In genomic region chr7:139078399-139078798, GRCh38 we compare ENCODE assay signal across 16 cellular contexts. TPM values are rescaled to one million over a fixed set of nuclear protein-coding genes. Genes with fewer than 3 reads are reported as not detected.
A peak's percentile ranks its signal among the peaks of the same experiment; 100 is the strongest.
DNase-seq lines count a peak whose midpoint lies in the region; ATAC-seq, FAIRE-seq and TF ChIP-seq lines count a peak whose summit lies in the region.
"Had no signal": no experiment of that assay in that cellular context is flagged by ENCODE, and none has a peak within 500 bp of the region (broad histone marks: within the 10 kb centered on the region; RNA-seq: fewer than 3 reads in every experiment).

No MANE protein-coding gene starts in this region.

- ATAC-seq in central memory CD8-positive, alpha-beta T cell (replicated peaks; ENCODE audit: extremely low read depth, poor library complexity, severe bottlenecking), result no peak
- no peak for ATAC-seq in omental fat pad (ENCODE audit: low FRiP score)
- ATAC-seq: left ventricle myocardium superior had no signal

- H3K27ac Mint-ChIP-seq in activated T-cell treated with anti-CD3 and anti-CD28 coated beads, Interleukin-2, amount 50 U/mL, for 24 hours, result peak overlapping the region; percentile 86
- peak overlapping the region; percentile 47 for H3K27ac Mint-ChIP-seq in central memory CD8-positive, alpha-beta T cell (ENCODE audit: low read depth)
- H3K27ac Mint-ChIP-seq in neural crest cell (ENCODE audit: unreplicated experiment) (peak overlapping the region; percentile 64), type B pancreatic cell (no peak overlapping the region)

- H3K36me3 Mint-ChIP-seq in activated T-cell treated with anti-CD3 and anti-CD28 coated beads, Interleukin-2, amount 50 U/mL, for 24 hours (ENCODE audit: low read depth), result peaks cover 97% of the 10 kb centered on the region
- H3K36me3 Mint-ChIP-seq in central memory CD8-positive, alpha-beta T cell (ENCODE audit: insufficient read depth), result peaks cover 92% of the 10 kb centered on the region
- no peaks in the 10 kb centered on the region for H3K36me3 Mint-ChIP-seq in neural crest cell (ENCODE audit: low read depth)
- peaks cover 11% of the 10 kb centered on the region for H3K36me3 Mint-ChIP-seq in type B pancreatic cell

- peaks cover 79% of the 10 kb centered on the region for H3K4me1 Mint-ChIP-seq in activated T-cell treated with anti-CD3 and anti-CD28 coated beads, Interleukin-2, amount 50 U/mL, for 24 hours (ENCODE audit: low read depth)
- peaks cover 55% of the 10 kb centered on the region for H3K4me1 Mint-ChIP-seq in central memory CD8-positive, alpha-beta T cell
- H3K4me1 Mint-ChIP-seq in neural crest cell (peaks cover 16% of the 10 kb centered on the region), type B pancreatic cell (ENCODE audit: unreplicated experiment) (peaks cover 4% of the 10 kb centered on the region)

- no peak for DNase-seq in activated T-cell treated with anti-CD3 and anti-CD28 coated beads, Interleukin-2, amount 50 U/mL, for 24 hours
- no peak for DNase-seq in activated T-cell treated with anti-CD3 and anti-CD28 coated beads for 4 hours
- DNase-seq in RCC 7860 (ENCODE audit: low spot score), result peak; percentile 26
- no peak for DNase-seq in central memory CD8-positive, alpha-beta T cell (ENCODE audit: low spot score in 2 of 2)
- DNase-seq in neural crest cell (ENCODE audit: low read depth, low spot score), result no peak
- no peak for DNase-seq in SK-N-DZ (ENCODE audit: low spot score)
- no peak for DNase-seq in omental fat pad (ENCODE audit: low spot score)
- DNase-seq in type B pancreatic cell (ENCODE audit: extremely low spot score, unreplicated experiment), result no peak
- DNase-seq: ACHN, aorta, DMS 273 treated with DMSO at 0.1 percent for 48 hours, left ventricle myocardium superior, NCI-H2107, NCI-H526 treated with DMSO at 0.1 percent for 48 hours, PC-9, thyroid gland had no signal

- TF ChIP-seq CTCF in neural crest cell (conservative IDR thresholded peaks at IDR 0.05) (no peak), omental fat pad (IDR thresholded peaks at IDR 0.05) (no peak), type B pancreatic cell (conservative IDR thresholded peaks at IDR 0.05) (no peak)

- H3K4me3 Mint-ChIP-seq in activated T-cell treated with anti-CD3 and anti-CD28 coated beads, Interleukin-2, amount 50 U/mL, for 24 hours, result no peak overlapping the region
- H3K4me3 Mint-ChIP-seq in central memory CD8-positive, alpha-beta T cell, result no peak overlapping the region
- H3K4me3 Mint-ChIP-seq in neural crest cell, result no peak overlapping the region
- no peak overlapping the region for H3K4me3 Mint-ChIP-seq in type B pancreatic cell

- no peaks in the 10 kb centered on the region for H3K27me3 Mint-ChIP-seq in activated T-cell treated with anti-CD3 and anti-CD28 coated beads, Interleukin-2, amount 50 U/mL, for 24 hours
- H3K27me3 Mint-ChIP-seq in central memory CD8-positive, alpha-beta T cell, result no peaks in the 10 kb centered on the region
- H3K27me3 Mint-ChIP-seq in neural crest cell (ENCODE audit: low read depth) (no peaks in the 10 kb centered on the region), type B pancreatic cell (no peaks in the 10 kb centered on the region)

- FAIRE-seq in RCC 7860 (lab: Jason Lieb, UNC), result no peak

- H3K9me3 Mint-ChIP-seq in activated T-cell treated with anti-CD3 and anti-CD28 coated beads, Interleukin-2, amount 50 U/mL, for 24 hours, result no peaks in the 10 kb centered on the region
- no peaks in the 10 kb centered on the region for H3K9me3 Mint-ChIP-seq in central memory CD8-positive, alpha-beta T cell
- no peaks in the 10 kb centered on the region for H3K9me3 Mint-ChIP-seq in neural crest cell
- H3K9me3 Mint-ChIP-seq in type B pancreatic cell, result no peaks in the 10 kb centered on the region

RNA-seq across cellular contexts. Expression of gene ZC3HAV1, which starts 31.1 kb away (rescaled TPM):
- total RNA-seq in neural crest cell (19.6 and 20.5 TPM in 2 replicates), omental fat pad (10 to 100 TPM; 31.3 to 58.8 (median 50.8) TPM), type B pancreatic cell (ENCODE audit: low replicate concordance) (20.7 and 30.5 TPM in 2 replicates)
- 8.4 and 11.7 TPM in 2 replicates for polyA plus RNA-seq in SK-N-DZ (2014; cell fraction: cytosol; rRNA removed)
- polyA plus RNA-seq in SK-N-DZ (2014; cell fraction: nucleus; rRNA removed), result 2.2 and 3.5 TPM in 2 replicates

RNA-seq across cellular contexts. Expression of gene ZC3HAV1L, which starts 42.6 kb away (rescaled TPM):
- total RNA-seq in neural crest cell (0.16 and 0.44 TPM in 2 replicates), omental fat pad (10 to 100 TPM; 16.8 to 23.3 (median 18.0) TPM), type B pancreatic cell (ENCODE audit: low replicate concordance) (3.1 and 31.3 TPM in 2 replicates)
- polyA plus RNA-seq in SK-N-DZ (2014; cell fraction: cytosol; rRNA removed), result 16.7 and 21.1 TPM in 2 replicates
- 6.6 and 11.7 TPM in 2 replicates for polyA plus RNA-seq in SK-N-DZ (2014; cell fraction: nucleus; rRNA removed)
